ENCODE assay signal across 8 cellular contexts in genomic region chr20:47351643-47352331, GRCh38. TPM values are rescaled to one million over a fixed set of nuclear protein-coding genes. Genes with fewer than 3 reads are reported as not detected.
DNase-seq lines count a peak whose midpoint lies in the region; ATAC-seq and TF ChIP-seq lines count a peak whose summit lies in the region.

No MANE protein-coding gene starts in this region.

- ATAC-seq in activated naive CD8-positive, alpha-beta T cell treated with anti-CD3 and anti-CD28 coated beads, Interleukin-2, amount 10 ng/mL, durations not matched to agents 7 days and 5 days (ENCODE audit: low read depth): no peak
- ATAC-seq in HG03135 (IDR thresholded peaks at IDR 0.05; ENCODE audit: unreplicated experiment): no peak

- peaks cover 39% of the 10 kb centered on the region for H3K4me1 Mint-ChIP-seq in activated naive CD8-positive, alpha-beta T cell treated with anti-CD3 and anti-CD28 coated beads, Interleukin-2, amount 10 ng/mL, durations not matched to agents 7 days and 5 days

- H3K36me3 ChIP-seq in HUES64 (ENCODE audit: insufficient read depth, low read length) (peaks cover 14% of the 10 kb centered on the region), kidney epithelial cell (ENCODE audit: control insufficient read depth, insufficient read depth, low read length) (no peaks in the 10 kb centered on the region), urinary bladder (ENCODE audit: insufficient read depth) (no peaks in the 10 kb centered on the region)

- no peaks in the 10 kb centered on the region for H3K27me3 Mint-ChIP-seq in activated naive CD8-positive, alpha-beta T cell treated with anti-CD3 and anti-CD28 coated beads, Interleukin-2, amount 10 ng/mL, durations not matched to agents 7 days and 5 days

- DNase-seq in AG04449 (ENCODE audit: low read depth, low spot score) (no peak), kidney epithelial cell (ENCODE audit: low read depth) (no peak), activated gamma-delta T cell treated with Interleukin-2 at 50 U/mL for 16 hours (no peak), NCI-H345 (lab: John Stamatoyannopoulos, UW) (no peak)
- no peak for DNase-seq in activated naive CD8-positive, alpha-beta T cell treated with anti-CD3 and anti-CD28 coated beads, Interleukin-2, amount 10 ng/mL, durations not matched to agents 7 days and 5 days

- H3K9me3 ChIP-seq in HUES64 (ENCODE audit: insufficient read depth, low read depth, low read length): no peaks in the 10 kb centered on the region

- peaks cover 97% of the 10 kb centered on the region for H3K4me1 ChIP-seq in HUES64 (ENCODE audit: insufficient read depth, low read length)
- peaks cover 5% of the 10 kb centered on the region for H3K4me1 ChIP-seq in urinary bladder (ENCODE audit: insufficient read depth)

- no peak overlapping the region for H3K4me3 Mint-ChIP-seq in activated naive CD8-positive, alpha-beta T cell treated with anti-CD3 and anti-CD28 coated beads, Interleukin-2, amount 10 ng/mL, durations not matched to agents 7 days and 5 days

- POLR2A ChIA-PET in AG04449 (lab: Yijun Ruan, JAX): interaction anchor here (0.5 to 1.1 kb wide), 2 partner anchors 77 to 269 kb away, joined by 3 read pairs; no protein-coding TSS in a partner anchor
- POLR2A ChIA-PET in activated naive CD8-positive, alpha-beta T cell treated with anti-CD3 and anti-CD28 coated beads, Interleukin-2, amount 10 ng/mL, durations not matched to agents 7 days and 5 days (lab: Charles Lee): interaction anchor here (1.4 to 1.5 kb wide), 2 partner anchors 29 to 32 kb away, joined by 3 to 5 read pairs; no protein-coding TSS in a partner anchor

- 44% methylated on average over 10 of the region's 10 CpGs for WGBS in HUES64
- WGBS in urinary bladder: 31% methylated on average over 10 of the region's 10 CpGs

- H3K4me3 ChIP-seq in AG04449 (ENCODE audit: low read depth, low read length) (peak overlapping the region; percentile 20), HUES64 (ENCODE audit: low read length) (peak overlapping the region; percentile 13; the same call in 1 of the 2 replicates), kidney epithelial cell (ENCODE audit: low read depth, low read length) (peak overlapping the region; percentile 4), urinary bladder (ENCODE audit: low read depth, low read length) (no peak overlapping the region)

- TF ChIP-seq CTCF in AG04449 (IDR thresholded peaks at IDR 0.05; ENCODE audit: insufficient read depth, low read length, missing control alignments) (no peak), kidney epithelial cell (IDR thresholded peaks at IDR 0.05; ENCODE audit: insufficient read depth, low read length, poor library complexity, severe bottlenecking) (no peak)

- H3K9ac ChIP-seq in HUES64 (ENCODE audit: low read depth, low read length): peak overlapping the region; percentile 72

- H3K27ac Mint-ChIP-seq in activated naive CD8-positive, alpha-beta T cell treated with anti-CD3 and anti-CD28 coated beads, Interleukin-2, amount 10 ng/mL, durations not matched to agents 7 days and 5 days: peak overlapping the region; percentile 76

- CTCF ChIA-PET in AG04449 (lab: Yijun Ruan, JAX): interaction anchor here (0.8 to 10.7 kb wide), 3 partner anchors 32 to 156 kb away, joined by 3 to 112 read pairs (median 46); no protein-coding TSS in a partner anchor

- H3K27ac ChIP-seq in HUES64 (ENCODE audit: low read depth, low read length) (peak overlapping the region; percentile 99), urinary bladder (ENCODE audit: low read depth) (peak overlapping the region; percentile 76)

- H3K36me3 Mint-ChIP-seq in activated naive CD8-positive, alpha-beta T cell treated with anti-CD3 and anti-CD28 coated beads, Interleukin-2, amount 10 ng/mL, durations not matched to agents 7 days and 5 days: peaks cover 34% of the 10 kb centered on the region

- H3K27me3 ChIP-seq in HUES64 (ENCODE audit: insufficient read depth, low read length) (no peaks in the 10 kb centered on the region), kidney epithelial cell (ENCODE audit: control insufficient read depth, insufficient read depth, low read length) (no peaks in the 10 kb centered on the region)

- H3K9me3 Mint-ChIP-seq in activated naive CD8-positive, alpha-beta T cell treated with anti-CD3 and anti-CD28 coated beads, Interleukin-2, amount 10 ng/mL, durations not matched to agents 7 days and 5 days: no peaks in the 10 kb centered on the region

RNA-seq across cellular contexts. Expression of gene ZMYND8, which starts 4.7 kb away (rescaled TPM):
- polyA plus RNA-seq in HUES64 (2013, experiment 1 of 2): 61.7 TPM
- polyA plus RNA-seq in HUES64 (2013, experiment 2 of 2): 67.8 TPM
- total RNA-seq in activated naive CD8-positive, alpha-beta T cell treated with anti-CD3 and anti-CD28 coated beads, Interleukin-2, amount 10 ng/mL, durations not matched to agents 7 days and 5 days: 10 to 100 TPM; 51.0 to 51.5 TPM
- total RNA-seq in kidney epithelial cell: 19.2 and 20.8 TPM in 2 replicates
- 29.0 TPM for total RNA-seq in urinary bladder
- 15.6 TPM for polyA plus RNA-seq in urinary bladder
